In the genomic region with DNA sequence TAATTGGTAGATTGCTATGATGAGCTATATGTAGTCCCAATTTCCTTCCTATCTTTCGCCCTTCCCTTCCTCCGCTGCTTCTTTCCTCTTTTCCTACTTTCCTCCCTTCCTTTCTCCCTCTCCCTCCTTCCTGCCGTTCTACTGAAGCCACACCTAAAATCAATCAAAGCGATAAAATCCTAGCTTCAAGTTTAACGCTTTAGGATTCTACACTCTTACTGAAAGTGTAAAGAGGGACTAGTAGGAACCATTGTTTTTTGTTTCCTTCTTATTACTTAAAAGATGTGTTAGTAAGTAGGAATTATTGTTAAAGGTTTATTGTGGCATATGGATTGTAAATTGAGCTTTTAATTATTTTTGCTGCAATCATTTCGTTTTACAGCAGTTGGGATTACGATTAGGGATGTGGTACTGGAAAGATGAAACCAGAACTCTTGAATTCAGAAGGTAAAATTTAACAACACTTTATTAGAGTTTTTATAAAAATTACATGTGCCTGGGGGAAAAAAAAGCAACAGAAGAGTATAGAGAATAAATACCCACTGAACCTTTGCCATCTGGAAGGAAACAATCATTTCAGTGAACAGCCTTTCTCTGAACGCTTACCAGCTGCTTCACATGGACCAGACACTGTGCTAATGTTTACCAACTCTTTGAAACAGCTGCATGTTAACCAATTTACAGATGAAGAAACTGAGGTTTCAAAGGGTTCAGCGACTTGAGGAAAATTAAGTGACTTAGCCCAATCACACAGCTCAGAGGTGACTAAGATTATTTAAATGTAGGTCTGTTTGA, we compare ENCODE assay signal across 11 cellular contexts. TPM values are rescaled to one million over a fixed set of nuclear protein-coding genes. Genes with fewer than 3 reads are reported as not detected.
DNase-seq lines count a peak whose midpoint lies in the region; ATAC-seq, FAIRE-seq and TF ChIP-seq lines count a peak whose summit lies in the region.
"Had no signal": no experiment of that assay in that cellular context is flagged by ENCODE, and none has a peak within 500 bp of the region (broad histone marks: within the 10 kb centered on the region; RNA-seq: fewer than 3 reads in every experiment).

No MANE protein-coding gene starts in this region.

- H3K4me1 Mint-ChIP-seq in CD8-positive, alpha-beta T cell (ENCODE audit: low read depth) = peaks cover 18% of the 10 kb centered on the region
- peaks cover 0 to 7% (median 5%) of the 10 kb centered on the region in 3 donors for H3K4me1 Mint-ChIP-seq in IgD-negative memory B cell
- peaks cover 14% of the 10 kb centered on the region for H3K4me1 Mint-ChIP-seq in central memory CD8-positive, alpha-beta T cell

- POLR2A ChIA-PET in CD8-positive, alpha-beta T cell (lab: Charles Lee) = interaction anchor here (0.7 to 1.2 kb wide), 3 partner anchors 10 to 242 kb away, joined by 3 to 6 read pairs (median 4); a partner anchor contains a TSS

- no peak for TF ChIP-seq CTCF in CD8-positive, alpha-beta T cell (IDR thresholded peaks at IDR 0.05)

- H3K27ac Mint-ChIP-seq in CD8-positive, alpha-beta T cell = no peak overlapping the region
- no peak overlapping the region for H3K27ac Mint-ChIP-seq in IgD-negative memory B cell
- H3K27ac Mint-ChIP-seq in central memory CD8-positive, alpha-beta T cell (ENCODE audit: low read depth) = no peak overlapping the region

- no peaks in the 10 kb centered on the region for H3K36me3 Mint-ChIP-seq in CD8-positive, alpha-beta T cell
- no peaks in the 10 kb centered on the region for H3K36me3 Mint-ChIP-seq in IgD-negative memory B cell
- peaks cover 2% of the 10 kb centered on the region for H3K36me3 Mint-ChIP-seq in central memory CD8-positive, alpha-beta T cell (ENCODE audit: insufficient read depth)

- no peaks in the 10 kb centered on the region for H3K9me3 ChIP-seq in CD8-positive, alpha-beta T cell (ENCODE audit: low read length)
- H3K9me3 ChIP-seq in muscle layer of duodenum (ENCODE audit: control insufficient read depth in 1 of 2, low read length in 2 of 2) = no peaks in the 10 kb centered on the region
- H3K9me3 ChIP-seq: neutrophil had no signal

- no peaks in the 10 kb centered on the region for H3K9me3 Mint-ChIP-seq in CD8-positive, alpha-beta T cell
- H3K9me3 Mint-ChIP-seq in IgD-negative memory B cell = no peaks in the 10 kb centered on the region
- H3K9me3 Mint-ChIP-seq in central memory CD8-positive, alpha-beta T cell = no peaks in the 10 kb centered on the region

- peaks cover 8% of the 10 kb centered on the region for H3K4me1 ChIP-seq in CD8-positive, alpha-beta T cell (ENCODE audit: insufficient read depth, low read length)
- peaks cover 0 to 14% of the 10 kb centered on the region in 2 donors for H3K4me1 ChIP-seq in muscle layer of duodenum (ENCODE audit: control insufficient read depth in 1 of 2, insufficient read depth in 2 of 2, low read length in 2 of 2)

- FAIRE-seq in H54 (lab: Jason Lieb, UNC) (no peak), GM19239 (lab: Jason Lieb, UNC) (no peak)

- intact Hi-C loops in CD8-positive, alpha-beta T cell (cut with DNase I, micrococcal nuclease) = loop anchor here in 1 of 2 experiments (2.0 kb wide), 1 partner anchor 16 kb away; no protein-coding TSS in a partner anchor
- intact Hi-C loops in cardiac septum (cut with DNase I) = no loop called here

- H3K4me3 ChIP-seq in CD8-positive, alpha-beta T cell (ENCODE audit: low read depth, low read length) = no peak overlapping the region
- peak overlapping the region in 1 of 2 donors; percentile 28 for H3K4me3 ChIP-seq in muscle layer of duodenum (ENCODE audit: low read depth in 1 of 2, low read length in 2 of 2)
- H3K4me3 ChIP-seq: SK-N-MC had no signal

- no peaks in the 10 kb centered on the region for H3K27me3 Mint-ChIP-seq in CD8-positive, alpha-beta T cell (ENCODE audit: low read depth)
- peaks cover 13% of the 10 kb centered on the region for H3K27me3 Mint-ChIP-seq in IgD-negative memory B cell
- peaks cover 18% of the 10 kb centered on the region for H3K27me3 Mint-ChIP-seq in central memory CD8-positive, alpha-beta T cell

- no peak for ATAC-seq in CD8-positive, alpha-beta T cell
- no peak for ATAC-seq in central memory CD8-positive, alpha-beta T cell (replicated peaks; ENCODE audit: extremely low read depth, poor library complexity, severe bottlenecking)

- no peak for TF ChIP-seq POLR2A in H54 (IDR thresholded peaks at IDR 0.05; ENCODE audit: low read depth, low read length)

- no peak for DNase-seq in CD8-positive, alpha-beta T cell
- DNase-seq in central memory CD8-positive, alpha-beta T cell (ENCODE audit: low spot score in 2 of 2) = no peak
- DNase-seq in H54 (ENCODE audit: insufficient read length, low spot score) = no peak
- DNase-seq in foreskin melanocyte = no peak
- no peak for DNase-seq in cardiac septum (ENCODE audit: low spot score)
- DNase-seq in GM19239 (ENCODE audit: insufficient read length, low spot score) = no peak
- DNase-seq: erythroblast had no signal

- no peaks in the 10 kb centered on the region for H3K27me3 ChIP-seq in CD8-positive, alpha-beta T cell (ENCODE audit: insufficient read depth, low read length)
- no peaks in the 10 kb centered on the region for H3K27me3 ChIP-seq in muscle layer of duodenum (ENCODE audit: low read depth, low read length)

- CTCF ChIA-PET in CD8-positive, alpha-beta T cell (lab: Charles Lee) = interaction anchor here (0.6 to 2.2 kb wide), 3 partner anchors 8 to 164 kb away, joined by 3 to 11 read pairs (median 4); a partner anchor contains a TSS

- no peak overlapping the region for H3K27ac ChIP-seq in CD8-positive, alpha-beta T cell (ENCODE audit: low read depth, low read length)
- peak overlapping the region; percentile 83 for H3K27ac ChIP-seq in muscle layer of duodenum (ENCODE audit: low read length)
- H3K27ac ChIP-seq: neutrophil, SK-N-MC had no signal

- H3K36me3 ChIP-seq in CD8-positive, alpha-beta T cell (ENCODE audit: insufficient read depth, low read length) = no peaks in the 10 kb centered on the region
- no peaks in the 10 kb centered on the region for H3K36me3 ChIP-seq in muscle layer of duodenum (ENCODE audit: control insufficient read depth in 1 of 2, insufficient read depth in 2 of 2, low read length in 2 of 2)
- H3K36me3 ChIP-seq: neutrophil had no signal

- H3K4me3 Mint-ChIP-seq in CD8-positive, alpha-beta T cell = peak overlapping the region; percentile 78
- H3K4me3 Mint-ChIP-seq in IgD-negative memory B cell = peak overlapping the region in 3 of 4 donors; percentile 73 to 93 (median 85)
- H3K4me3 Mint-ChIP-seq in central memory CD8-positive, alpha-beta T cell = peak overlapping the region; percentile 38

RNA-seq across cellular contexts. Expression of a gene that starts 1.0 kb away (rescaled TPM):
- total RNA-seq in CD8-positive, alpha-beta T cell = under 1 TPM in 1 of 2 experiments, not detected in 1; 0.22 TPM
- not detected for polyA plus RNA-seq in IgD-negative memory B cell
- 0.94 TPM for total RNA-seq in cardiac septum

RNA-seq across cellular contexts. Expression of a gene that starts 10.2 kb away (rescaled TPM):
- total RNA-seq in CD8-positive, alpha-beta T cell = 1 to 10 TPM; 2.1 to 2.6 TPM
- polyA plus RNA-seq in IgD-negative memory B cell = 0.26 TPM
- 74.9 TPM for total RNA-seq in cardiac septum

RNA-seq across cellular contexts. Expression of a gene that starts 46.2 kb away (rescaled TPM):
- 100 to 1,000 TPM; 200 to 205 TPM for total RNA-seq in CD8-positive, alpha-beta T cell
- 57.3 TPM for polyA plus RNA-seq in IgD-negative memory B cell
- total RNA-seq in cardiac septum = 25.4 TPM

RNA-seq across cellular contexts. Expression of a gene that starts 47.1 kb away (rescaled TPM):
- total RNA-seq in CD8-positive, alpha-beta T cell = 10 to 100 TPM; 42.3 to 43.8 TPM
- polyA plus RNA-seq in IgD-negative memory B cell = 19.4 TPM
- 21.4 TPM for total RNA-seq in cardiac septum

Comparison
In these comparisons a context has a peak if more than half of its experiments do, and no peak if none do; other contexts are left out.
1. RNA of a gene that starts 10.2 kb away (total RNA-seq): 74.9 TPM in cardiac septum (single experiment); 2.1 to 2.6 TPM in CD8-positive, alpha-beta T cell; every median in the first group is over 10 times any median in the second.
2. Peak in every context shown above with its lines, with median percentiles within 50 percentile points of each other: H3K4me3 Mint-ChIP-seq.